In the genomic region with DNA sequence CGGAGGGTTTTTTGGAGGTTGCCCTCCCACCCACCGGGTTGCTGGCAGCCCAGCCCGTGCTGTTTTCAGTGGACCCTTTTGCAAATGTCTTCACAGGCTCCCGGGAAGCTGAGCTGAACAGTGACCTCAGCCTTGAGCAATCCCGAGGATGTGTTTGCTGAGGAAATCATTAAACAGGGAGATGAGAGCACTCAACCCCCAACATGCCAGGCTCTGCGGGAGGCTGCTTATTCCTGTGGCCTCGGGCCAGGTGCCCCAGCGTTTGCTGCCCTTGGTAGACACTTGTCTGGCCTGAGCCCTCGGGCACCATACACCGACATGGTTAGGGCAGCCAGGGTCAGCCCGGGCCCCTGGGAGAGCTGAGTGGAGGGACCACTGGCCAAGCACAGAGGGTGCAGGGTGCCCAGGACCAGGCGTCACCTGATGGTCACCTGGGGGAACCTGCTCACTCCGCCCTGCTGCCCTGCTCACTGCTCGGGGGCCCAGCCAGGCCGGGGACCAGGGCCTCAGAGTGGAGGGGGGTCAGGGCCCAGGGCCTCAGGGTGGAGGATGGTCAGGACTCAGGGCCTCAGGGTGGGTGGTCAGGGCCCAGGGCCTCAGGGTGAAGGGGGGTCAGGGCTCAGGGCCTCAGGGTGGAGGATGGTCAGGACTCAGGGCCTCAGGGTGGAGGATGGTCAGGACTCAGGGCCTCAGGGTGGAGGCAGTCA, we compare ENCODE assay signal across 1 cellular context.
TF ChIP-seq lines count a peak whose summit lies in the region.

No MANE protein-coding gene starts in this region.

TF ChIP-seq in HepG2, 621 proteins besides CTCF, POLR2A, EP300 and RAD21 (continued from another document and continues in another):
- TF ChIP-seq, protein P1, sequence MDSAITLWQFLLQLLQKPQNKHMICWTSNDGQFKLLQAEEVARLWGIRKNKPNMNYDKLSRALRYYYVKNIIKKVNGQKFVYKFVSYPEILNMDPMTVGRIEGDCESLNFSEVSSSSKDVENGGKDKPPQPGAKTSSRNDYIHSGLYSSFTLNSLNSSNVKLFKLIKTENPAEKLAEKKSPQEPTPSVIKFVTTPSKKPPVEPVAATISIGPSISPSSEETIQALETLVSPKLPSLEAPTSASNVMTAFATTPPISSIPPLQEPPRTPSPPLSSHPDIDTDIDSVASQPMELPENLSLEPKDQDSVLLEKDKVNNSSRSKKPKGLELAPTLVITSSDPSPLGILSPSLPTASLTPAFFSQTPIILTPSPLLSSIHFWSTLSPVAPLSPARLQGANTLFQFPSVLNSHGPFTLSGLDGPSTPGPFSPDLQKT (CRISPR knock-in tag; IDR thresholded peaks at IDR 0.05; ENCODE audit: borderline replicate concordance): no peak
- TF ChIP-seq ZNF7 (CRISPR knock-in tag; IDR thresholded peaks at IDR 0.05) (0 out of 2 replicates have a peak, but pooled peaks have one; percentile 27), FOXA3 (CRISPR knock-in tag; IDR thresholded peaks at IDR 0.05) (peak; percentile 59), ZNF660 (CRISPR knock-in tag; IDR thresholded peaks at IDR 0.05; ENCODE audit: borderline replicate concordance, low read depth) (no peak), SIX4 (CRISPR knock-in tag; IDR thresholded peaks at IDR 0.05) (0 out of 2 replicates have a peak, but pooled peaks have one; percentile 18), GATA4 (IDR thresholded peaks at IDR 0.05; ENCODE audit: borderline replicate concordance, low read depth) (no peak; the same call in 1 of the 2 replicates), ZNF775 (CRISPR knock-in tag; IDR thresholded peaks at IDR 0.05; ENCODE audit: borderline replicate concordance) (no peak), ZNF670 (CRISPR knock-in tag; IDR thresholded peaks at IDR 0.05; ENCODE audit: borderline replicate concordance) (no peak), ZFP1 (CRISPR knock-in tag; IDR thresholded peaks at IDR 0.05) (peak; percentile 67; the same call in 1 of the 2 replicates), KAT7 (CRISPR knock-in tag; IDR thresholded peaks at IDR 0.05; ENCODE audit: borderline replicate concordance) (0 out of 2 replicates have a peak, but pooled peaks have one; percentile 22), NR3C1 (CRISPR knock-in tag; IDR thresholded peaks at IDR 0.05) (no peak), ZNF33A (CRISPR knock-in tag; IDR thresholded peaks at IDR 0.05; ENCODE audit: borderline replicate concordance) (no peak), SCMH1 (CRISPR knock-in tag; IDR thresholded peaks at IDR 0.05; ENCODE audit: borderline replicate concordance) (no peak), ZNF614 (CRISPR knock-in tag; IDR thresholded peaks at IDR 0.05; ENCODE audit: borderline replicate concordance) (peak; percentile 43; the same call in 1 of the 2 replicates), SP2 (CRISPR knock-in tag; IDR thresholded peaks at IDR 0.05) (no peak), BRCA1 (CRISPR knock-in tag; IDR thresholded peaks at IDR 0.05) (no peak), SOX5 (CRISPR knock-in tag; IDR thresholded peaks at IDR 0.05; ENCODE audit: borderline replicate concordance) (no peak; the same call in 1 of the 2 replicates), ZNF788 (CRISPR knock-in tag; IDR thresholded peaks at IDR 0.05; ENCODE audit: borderline replicate concordance) (peak; percentile 41; the same call in 1 of the 2 replicates), ZNF562 (CRISPR knock-in tag; IDR thresholded peaks at IDR 0.05; ENCODE audit: borderline replicate concordance) (no peak), LCORL (IDR thresholded peaks at IDR 0.05) (no peak), LCORL (CRISPR knock-in tag; IDR thresholded peaks at IDR 0.05) (peak; percentile 91), ZNF883 (CRISPR knock-in tag; IDR thresholded peaks at IDR 0.05; ENCODE audit: not compliant biosample characterization) (no peak), ARNT2 (CRISPR knock-in tag; IDR thresholded peaks at IDR 0.05; ENCODE audit: low read depth) (no peak), PHB2 (IDR thresholded peaks at IDR 0.05; ENCODE audit: partially characterized antibody) (no peak), NFE2 (CRISPR knock-in tag; IDR thresholded peaks at IDR 0.05) (no peak), GFI1 (CRISPR knock-in tag; IDR thresholded peaks at IDR 0.05; ENCODE audit: borderline replicate concordance) (no peak), ZMYM2 (CRISPR knock-in tag; IDR thresholded peaks at IDR 0.05) (peak; percentile 13; the same call in 1 of the 2 replicates), GLI4 (CRISPR knock-in tag; IDR thresholded peaks at IDR 0.05; ENCODE audit: borderline replicate concordance) (no peak), SRY (CRISPR knock-in tag; IDR thresholded peaks at IDR 0.05) (no peak), ZNF510 (CRISPR knock-in tag; IDR thresholded peaks at IDR 0.05; ENCODE audit: low read depth) (no peak), MTA3 (CRISPR knock-in tag; IDR thresholded peaks at IDR 0.05) (no peak), ZNF383 (CRISPR knock-in tag; IDR thresholded peaks at IDR 0.05; ENCODE audit: borderline replicate concordance) (no peak), ZNF546 (CRISPR knock-in tag; conservative IDR thresholded peaks at IDR 0.05) (no peak), JDP2 (CRISPR knock-in tag; IDR thresholded peaks at IDR 0.05; ENCODE audit: borderline replicate concordance) (no peak), ATRX (CRISPR knock-in tag; IDR thresholded peaks at IDR 0.05; ENCODE audit: borderline replicate concordance) (no peak), NFIC (IDR thresholded peaks at IDR 0.05; ENCODE audit: low read length) (no peak), ZFP36 (IDR thresholded peaks at IDR 0.05; ENCODE audit: borderline replicate concordance, low read depth, low read length, partially characterized antibody) (no peak), ZMYM3 (CRISPR knock-in tag; IDR thresholded peaks at IDR 0.05) (no peak), KLF15 (CRISPR knock-in tag; IDR thresholded peaks at IDR 0.05; ENCODE audit: borderline replicate concordance) (no peak), MIER3 (CRISPR knock-in tag; IDR thresholded peaks at IDR 0.05; ENCODE audit: borderline replicate concordance) (peak; percentile 19; the same call in 1 of the 2 replicates), PLRG1 (conservative IDR thresholded peaks at IDR 0.05) (no peak), ZNF724P (CRISPR knock-in tag; IDR thresholded peaks at IDR 0.05; ENCODE audit: borderline replicate concordance) (no peak), PHF8 (CRISPR knock-in tag; IDR thresholded peaks at IDR 0.05) (0 out of 2 replicates have a peak, but pooled peaks have one; percentile 52)
- TF ChIP-seq, protein P2, sequence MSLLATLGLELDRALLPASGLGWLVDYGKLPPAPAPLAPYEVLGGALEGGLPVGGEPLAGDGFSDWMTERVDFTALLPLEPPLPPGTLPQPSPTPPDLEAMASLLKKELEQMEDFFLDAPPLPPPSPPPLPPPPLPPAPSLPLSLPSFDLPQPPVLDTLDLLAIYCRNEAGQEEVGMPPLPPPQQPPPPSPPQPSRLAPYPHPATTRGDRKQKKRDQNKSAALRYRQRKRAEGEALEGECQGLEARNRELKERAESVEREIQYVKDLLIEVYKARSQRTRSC (CRISPR knock-in tag; IDR thresholded peaks at IDR 0.05; ENCODE audit: low read depth): no peak
- TF ChIP-seq, protein P3, sequence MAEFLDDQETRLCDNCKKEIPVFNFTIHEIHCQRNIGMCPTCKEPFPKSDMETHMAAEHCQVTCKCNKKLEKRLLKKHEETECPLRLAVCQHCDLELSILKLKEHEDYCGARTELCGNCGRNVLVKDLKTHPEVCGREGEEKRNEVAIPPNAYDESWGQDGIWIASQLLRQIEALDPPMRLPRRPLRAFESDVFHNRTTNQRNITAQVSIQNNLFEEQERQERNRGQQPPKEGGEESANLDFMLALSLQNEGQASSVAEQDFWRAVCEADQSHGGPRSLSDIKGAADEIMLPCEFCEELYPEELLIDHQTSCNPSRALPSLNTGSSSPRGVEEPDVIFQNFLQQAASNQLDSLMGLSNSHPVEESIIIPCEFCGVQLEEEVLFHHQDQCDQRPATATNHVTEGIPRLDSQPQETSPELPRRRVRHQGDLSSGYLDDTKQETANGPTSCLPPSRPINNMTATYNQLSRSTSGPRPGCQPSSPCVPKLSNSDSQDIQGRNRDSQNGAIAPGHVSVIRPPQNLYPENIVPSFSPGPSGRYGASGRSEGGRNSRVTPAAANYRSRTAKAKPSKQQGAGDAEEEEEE (CRISPR knock-in tag; IDR thresholded peaks at IDR 0.05; ENCODE audit: borderline replicate concordance): no peak
- TF ChIP-seq, protein P4, sequence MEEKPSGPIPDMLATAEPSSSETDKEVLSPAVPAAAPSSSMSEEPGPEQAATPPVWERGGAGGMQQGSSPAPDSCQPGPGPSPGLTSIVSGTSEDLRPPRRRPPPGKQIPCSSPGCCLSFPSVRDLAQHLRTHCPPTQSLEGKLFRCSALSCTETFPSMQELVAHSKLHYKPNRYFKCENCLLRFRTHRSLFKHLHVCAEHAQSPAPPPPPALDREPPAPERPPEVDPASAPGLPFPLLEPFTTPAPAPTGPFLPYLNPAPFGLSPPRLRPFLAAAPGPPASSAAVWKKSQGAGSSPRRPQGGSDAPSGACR (CRISPR knock-in tag; IDR thresholded peaks at IDR 0.05): no peak
- TF ChIP-seq, protein P5, sequence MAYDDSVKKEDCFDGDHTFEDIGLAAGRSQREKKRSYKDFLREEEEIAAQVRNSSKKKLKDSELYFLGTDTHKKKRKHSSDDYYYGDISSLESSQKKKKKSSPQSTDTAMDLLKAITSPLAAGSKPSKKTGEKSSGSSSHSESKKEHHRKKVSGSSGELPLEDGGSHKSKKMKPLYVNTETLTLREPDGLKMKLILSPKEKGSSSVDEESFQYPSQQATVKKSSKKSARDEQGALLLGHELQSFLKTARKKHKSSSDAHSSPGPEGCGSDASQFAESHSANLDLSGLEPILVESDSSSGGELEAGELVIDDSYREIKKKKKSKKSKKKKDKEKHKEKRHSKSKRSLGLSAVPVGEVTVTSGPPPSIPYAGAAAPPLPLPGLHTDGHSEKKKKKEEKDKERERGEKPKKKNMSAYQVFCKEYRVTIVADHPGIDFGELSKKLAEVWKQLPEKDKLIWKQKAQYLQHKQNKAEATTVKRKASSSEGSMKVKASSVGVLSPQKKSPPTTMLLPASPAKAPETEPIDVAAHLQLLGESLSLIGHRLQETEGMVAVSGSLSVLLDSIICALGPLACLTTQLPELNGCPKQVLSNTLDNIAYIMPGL (CRISPR knock-in tag; IDR thresholded peaks at IDR 0.05; ENCODE audit: borderline replicate concordance in 1 of 2, low read depth in 1 of 2): no peak
- TF ChIP-seq, protein P6, sequence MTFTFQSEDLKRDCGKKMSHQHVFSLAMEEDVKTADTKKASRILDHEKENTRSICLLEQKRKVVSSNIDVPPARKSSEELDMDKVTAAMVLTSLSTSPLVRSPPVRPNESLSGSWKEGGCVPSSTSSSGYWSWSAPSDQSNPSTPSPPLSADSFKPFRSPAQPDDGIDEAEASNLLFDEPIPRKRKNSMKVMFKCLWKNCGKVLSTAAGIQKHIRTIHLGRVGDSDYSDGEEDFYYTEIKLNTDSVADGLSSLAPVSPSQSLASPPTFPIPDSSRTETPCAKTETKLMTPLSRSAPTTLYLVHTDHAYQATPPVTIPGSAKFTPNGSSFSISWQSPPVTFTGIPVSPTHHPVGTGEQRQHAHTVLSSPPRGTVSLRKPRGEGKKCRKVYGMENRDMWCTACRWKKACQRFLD (CRISPR knock-in tag; IDR thresholded peaks at IDR 0.05; ENCODE audit: borderline replicate concordance): no peak
- TF ChIP-seq, protein P7, sequence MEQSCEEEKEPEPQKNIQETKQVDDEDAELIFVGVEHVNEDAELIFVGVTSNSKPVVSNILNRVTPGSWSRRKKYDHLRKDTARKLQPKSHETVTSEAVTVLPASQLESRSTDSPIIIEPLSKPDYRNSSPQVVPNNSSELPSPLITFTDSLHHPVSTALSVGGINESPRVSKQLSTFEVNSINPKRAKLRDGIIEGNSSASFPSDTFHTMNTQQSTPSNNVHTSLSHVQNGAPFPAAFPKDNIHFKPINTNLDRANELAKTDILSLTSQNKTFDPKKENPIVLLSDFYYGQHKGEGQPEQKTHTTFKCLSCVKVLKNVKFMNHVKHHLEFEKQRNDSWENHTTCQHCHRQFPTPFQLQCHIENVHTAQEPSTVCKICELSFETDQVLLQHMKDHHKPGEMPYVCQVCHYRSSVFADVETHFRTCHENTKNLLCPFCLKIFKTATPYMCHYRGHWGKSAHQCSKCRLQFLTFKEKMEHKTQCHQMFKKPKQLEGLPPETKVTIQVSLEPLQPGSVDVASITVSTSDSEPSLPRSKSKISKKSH (CRISPR knock-in tag; IDR thresholded peaks at IDR 0.05; ENCODE audit: borderline replicate concordance): no peak
- TF ChIP-seq, protein P8, sequence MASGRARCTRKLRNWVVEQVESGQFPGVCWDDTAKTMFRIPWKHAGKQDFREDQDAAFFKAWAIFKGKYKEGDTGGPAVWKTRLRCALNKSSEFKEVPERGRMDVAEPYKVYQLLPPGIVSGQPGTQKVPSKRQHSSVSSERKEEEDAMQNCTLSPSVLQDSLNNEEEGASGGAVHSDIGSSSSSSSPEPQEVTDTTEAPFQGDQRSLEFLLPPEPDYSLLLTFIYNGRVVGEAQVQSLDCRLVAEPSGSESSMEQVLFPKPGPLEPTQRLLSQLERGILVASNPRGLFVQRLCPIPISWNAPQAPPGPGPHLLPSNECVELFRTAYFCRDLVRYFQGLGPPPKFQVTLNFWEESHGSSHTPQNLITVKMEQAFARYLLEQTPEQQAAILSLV (CRISPR knock-in tag; IDR thresholded peaks at IDR 0.05; ENCODE audit: borderline replicate concordance): no peak
- TF ChIP-seq, protein P9, sequence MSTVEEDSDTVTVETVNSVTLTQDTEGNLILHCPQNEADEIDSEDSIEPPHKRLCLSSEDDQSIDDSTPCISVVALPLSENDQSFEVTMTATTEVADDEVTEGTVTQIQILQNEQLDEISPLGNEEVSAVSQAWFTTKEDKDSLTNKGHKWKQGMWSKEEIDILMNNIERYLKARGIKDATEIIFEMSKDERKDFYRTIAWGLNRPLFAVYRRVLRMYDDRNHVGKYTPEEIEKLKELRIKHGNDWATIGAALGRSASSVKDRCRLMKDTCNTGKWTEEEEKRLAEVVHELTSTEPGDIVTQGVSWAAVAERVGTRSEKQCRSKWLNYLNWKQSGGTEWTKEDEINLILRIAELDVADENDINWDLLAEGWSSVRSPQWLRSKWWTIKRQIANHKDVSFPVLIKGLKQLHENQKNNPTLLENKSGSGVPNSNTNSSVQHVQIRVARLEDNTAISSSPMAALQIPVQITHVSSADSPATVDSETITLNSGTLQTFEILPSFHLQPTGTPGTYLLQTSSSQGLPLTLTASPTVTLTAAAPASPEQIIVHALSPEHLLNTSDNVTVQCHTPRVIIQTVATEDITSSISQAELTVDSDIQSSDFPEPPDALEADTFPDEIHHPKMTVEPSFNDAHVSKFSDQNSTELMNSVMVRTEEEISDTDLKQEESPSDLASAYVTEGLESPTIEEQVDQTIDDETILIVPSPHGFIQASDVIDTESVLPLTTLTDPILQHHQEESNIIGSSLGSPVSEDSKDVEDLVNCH (CRISPR knock-in tag; IDR thresholded peaks at IDR 0.05): no peak
- TF ChIP-seq, protein P10, sequence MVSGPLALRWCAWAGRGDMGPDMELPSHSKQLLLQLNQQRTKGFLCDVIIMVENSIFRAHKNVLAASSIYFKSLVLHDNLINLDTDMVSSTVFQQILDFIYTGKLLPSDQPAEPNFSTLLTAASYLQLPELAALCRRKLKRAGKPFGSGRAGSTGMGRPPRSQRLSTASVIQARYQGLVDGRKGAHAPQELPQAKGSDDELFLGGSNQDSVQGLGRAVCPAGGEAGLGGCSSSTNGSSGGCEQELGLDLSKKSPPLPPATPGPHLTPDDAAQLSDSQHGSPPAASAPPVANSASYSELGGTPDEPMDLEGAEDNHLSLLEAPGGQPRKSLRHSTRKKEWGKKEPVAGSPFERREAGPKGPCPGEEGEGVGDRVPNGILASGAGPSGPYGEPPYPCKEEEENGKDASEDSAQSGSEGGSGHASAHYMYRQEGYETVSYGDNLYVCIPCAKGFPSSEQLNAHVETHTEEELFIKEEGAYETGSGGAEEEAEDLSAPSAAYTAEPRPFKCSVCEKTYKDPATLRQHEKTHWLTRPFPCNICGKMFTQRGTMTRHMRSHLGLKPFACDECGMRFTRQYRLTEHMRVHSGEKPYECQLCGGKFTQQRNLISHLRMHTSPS (CRISPR knock-in tag; IDR thresholded peaks at IDR 0.05; ENCODE audit: low read depth): peak; percentile 92
